Comparison of ENCODE assay signal across 24 cellular contexts in the genomic region with DNA sequence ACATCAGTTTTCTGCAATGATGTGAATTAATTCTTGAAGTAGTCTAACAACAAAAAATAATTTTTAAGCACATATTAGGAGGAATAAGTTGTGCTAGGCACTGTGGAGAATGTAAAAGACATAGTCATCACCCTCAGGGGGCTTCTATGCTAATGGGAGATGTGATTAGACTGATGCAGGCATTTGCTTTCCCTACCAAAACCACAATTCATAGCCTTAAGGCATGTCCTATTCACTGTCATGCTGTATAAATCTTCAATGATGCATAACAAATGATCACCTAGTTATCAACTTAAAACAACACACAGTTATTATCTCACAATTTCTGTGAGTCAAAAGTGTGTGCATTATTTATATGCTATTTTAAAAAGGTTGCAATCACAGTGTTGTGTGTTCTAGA.
"Had no signal": no experiment of that assay in that cellular context is flagged by ENCODE, and none has a peak within 500 bp of the region (broad histone marks: within the 10 kb centered on the region; RNA-seq: fewer than 3 reads in every experiment).

No MANE protein-coding gene starts in this region.

- H3K4me3 ChIP-seq: coronary artery, gastrocnemius medialis, lung, neural progenitor cell, right atrium auricular region, smooth muscle cell, thoracic aorta, tibial nerve, upper lobe of left lung had no signal

- H3K36me3 ChIP-seq: gastrocnemius medialis, neural progenitor cell, right atrium auricular region, thoracic aorta, tibial nerve, upper lobe of left lung had no signal

- ATAC-seq: effector memory CD8-positive, alpha-beta T cell; gastrocnemius medialis; left lobe of liver; naive thymus-derived CD4-positive, alpha-beta T cell; sciatic nerve; stimulated activated effector memory CD8-positive, alpha-beta T cell treated with anti-CD3 and anti-CD28 coated beads, Interleukin-12 subunit alpha, Interleukin-12 subunit beta, amount 100 ng/mL, for 72 hours had no signal

- H3K4me2 ChIP-seq: neural progenitor cell, smooth muscle cell had no signal

- DNase-seq: dermis blood vessel endothelial cell; effector memory CD8-positive, alpha-beta T cell; gastrocnemius medialis; head of caudate nucleus; mesenchymal stem cell; midbrain; naive thymus-derived CD4-positive, alpha-beta T cell; stimulated activated CD4-positive, alpha-beta T cell treated with anti-CD3 and anti-CD28 coated beads, Interleukin-12 subunit alpha, Interleukin-12 subunit beta, amount 100 ng/mL, for 4 hours; stimulated activated CD4-positive, alpha-beta T cell treated with anti-CD3 and anti-CD28 coated beads, Interleukin-1b, Interleukin-23, amount 100 ng/mL, for 48 hours; stimulated activated CD4-positive, alpha-beta T cell treated with anti-CD3 and anti-CD28 coated beads, Interleukin-4, amount 100 ng/mL, for 1 hour; stimulated activated naive CD4-positive, alpha-beta T cell treated with Interleukin-2 at 50 U/mL for 16 hours; substantia nigra; upper lobe of left lung had no signal

- H3K9ac ChIP-seq: neural progenitor cell, parathyroid adenoma had no signal

- H2AFZ ChIP-seq: neural progenitor cell, parathyroid adenoma had no signal

- H3K4me1 ChIP-seq: gastrocnemius medialis, parathyroid adenoma, right atrium auricular region, upper lobe of left lung had no signal

- H3K27me3 ChIP-seq: gastrocnemius medialis, neural progenitor cell, right atrium auricular region, tibial nerve, upper lobe of left lung had no signal

- H3K9me3 ChIP-seq: gastrocnemius medialis, right atrium auricular region, thoracic aorta, upper lobe of left lung had no signal

- H3K79me2 ChIP-seq: parathyroid adenoma had no signal

- H3K27ac ChIP-seq: coronary artery, gastrocnemius medialis, neural progenitor cell, parathyroid adenoma, right atrium auricular region, thoracic aorta, tibial nerve, upper lobe of left lung had no signal
